ENCODE assay signal across 1 cellular context in the genomic region with DNA sequence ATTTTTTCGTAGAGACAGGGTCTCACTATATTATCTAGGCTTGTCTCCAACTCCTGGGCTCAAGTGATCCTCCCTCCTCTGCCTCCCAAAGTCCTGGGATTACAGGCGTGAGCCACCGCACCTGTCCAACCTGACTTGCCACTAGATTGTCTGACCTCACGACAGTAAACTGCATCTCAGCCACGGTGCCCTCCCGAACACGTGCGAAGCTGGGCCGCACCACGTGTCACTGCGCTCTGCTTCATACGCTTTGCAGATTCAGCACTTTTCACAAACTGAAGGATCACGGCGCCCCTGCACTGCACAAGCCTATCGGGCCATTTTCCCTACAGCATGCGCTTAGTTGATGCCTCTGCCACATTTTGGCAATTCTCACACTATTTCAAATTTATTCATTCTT.
TF ChIP-seq lines count a peak whose summit lies in the region.

No MANE protein-coding gene starts in this region.

TF ChIP-seq in K562, 482 proteins besides CTCF, POLR2A, EP300 and RAD21:
- TF ChIP-seq C11orf30 (IDR thresholded peaks at IDR 0.05; ENCODE audit: low read depth): peak; percentile 72
- peak; percentile 62 for TF ChIP-seq MAFG (tag; conservative IDR thresholded peaks at IDR 0.05)
- TF ChIP-seq MAFF (IDR thresholded peaks at IDR 0.05; ENCODE audit: low read length): peak; percentile 35; the same call in 1 of the 2 replicates
- TF ChIP-seq POLR2G (IDR thresholded peaks at IDR 0.05; ENCODE audit: low read depth, low read length): 0 out of 2 replicates have a peak, but pooled peaks have one; percentile 19
- TF ChIP-seq RBFOX2 (IDR thresholded peaks at IDR 0.05; ENCODE audit: low read depth, low read length): 0 out of 2 replicates have a peak, but pooled peaks have one; percentile 32
- TF ChIP-seq RUNX1 (IDR thresholded peaks at IDR 0.05; ENCODE audit: low read depth): no peak
- no peak for TF ChIP-seq ILK (tag; IDR thresholded peaks at IDR 0.05; ENCODE audit: borderline replicate concordance, low read depth)
- peak; percentile 84 for TF ChIP-seq ZNF316 (IDR thresholded peaks at IDR 0.05)
